ENCODE assay signal across 8 cellular contexts in genomic region chr12:21940972-21941521, GRCh38. TPM values are rescaled to one million over a fixed set of nuclear protein-coding genes. Genes with fewer than 3 reads are reported as not detected.
DNase-seq lines count a peak whose midpoint lies in the region; ATAC-seq lines count a peak whose summit lies in the region.

ABCC9 (minus strand) TSS chr12:21941426; CDS start chr12:21936674, 4,752 bp downstream.

- peak; percentile 11 for DNase-seq in stimulated activated CD4-positive, alpha-beta T cell treated with anti-CD3 and anti-CD28 coated beads, Interleukin-4, amount 100 ng/mL, for 1 hour
- DNase-seq in stimulated activated CD4-positive, alpha-beta T cell treated with anti-CD3 and anti-CD28 coated beads, Interleukin-12 subunit alpha, Interleukin-12 subunit beta, amount 100 ng/mL, for 4 hours, result no peak
- DNase-seq in astrocyte of the hippocampus (ENCODE audit: low read depth, low spot score), result peak; percentile 59
- DNase-seq in skeletal muscle cell (ENCODE audit: low read depth), result no peak
- no peak for DNase-seq in Karpas-422

- H3K27me3 ChIP-seq in iPS-15b (ENCODE audit: control insufficient read depth, insufficient read depth, low read length) (peaks cover 45% of the 10 kb centered on the region), Karpas-422 (ENCODE audit: low read length) (no peaks in the 10 kb centered on the region)

- H3K36me3 ChIP-seq in iPS-15b (ENCODE audit: control insufficient read depth, insufficient read depth, low read length), result no peaks in the 10 kb centered on the region
- H3K36me3 ChIP-seq in Karpas-422 (ENCODE audit: insufficient read depth, low read length), result no peaks in the 10 kb centered on the region

- H3K9me3 ChIP-seq in iPS-15b (ENCODE audit: control insufficient read depth, insufficient read depth, low read length), result no peaks in the 10 kb centered on the region
- peaks cover 1% of the 10 kb centered on the region; the same call in 1 of the 2 replicates for H3K9me3 ChIP-seq in Karpas-422 (ENCODE audit: low read length)

- H3K9ac ChIP-seq in iPS-15b (ENCODE audit: low read depth, low read length) (peak within 1 kb of the TSS; percentile 6), Karpas-422 (ENCODE audit: low read length) (no peak within 1 kb of the TSS)

- H3K27ac ChIP-seq in Karpas-422 (ENCODE audit: low read length), result no peak within 1 kb of the TSS

- H3K4me1 ChIP-seq in iPS-15b (ENCODE audit: control insufficient read depth, insufficient read depth, low read length) (peaks cover 5% of the 10 kb centered on the region), Karpas-422 (ENCODE audit: low read length) (no peaks in the 10 kb centered on the region)

- ATAC-seq in GM18870 (IDR thresholded peaks at IDR 0.05; ENCODE audit: unreplicated experiment) (no peak), HG03460 (IDR thresholded peaks at IDR 0.05; ENCODE audit: unreplicated experiment) (no peak)

- no peaks in the 10 kb centered on the region for H3K9me2 ChIP-seq in Karpas-422 (replicated peaks; ENCODE audit: insufficient read depth, low read length)

- no peak within 1 kb of the TSS for H3K4me2 ChIP-seq in Karpas-422 (ENCODE audit: low read depth, low read length, poor library complexity, severe bottlenecking)

- H4K20me1 ChIP-seq in Karpas-422 (ENCODE audit: insufficient read depth, low read depth, low read length), result no peaks in the 10 kb centered on the region

- H3K79me2 ChIP-seq in Karpas-422 (ENCODE audit: low read length), result no peaks in the 10 kb centered on the region

- H2AFZ ChIP-seq in Karpas-422 (ENCODE audit: low read length), result no peak within 1 kb of the TSS

- H3K4me3 ChIP-seq in iPS-15b (ENCODE audit: low read depth, low read length) (peak within 1 kb of the TSS; percentile 70), skeletal muscle cell (ENCODE audit: low read depth, low read length) (peak within 1 kb of the TSS; percentile 56), Karpas-422 (ENCODE audit: low read length) (no peak within 1 kb of the TSS)

RNA-seq across cellular contexts. Expression of gene ABCC9, which starts in this region (rescaled TPM):
- total RNA-seq in Karpas-422 (2014; rRNA removed; shearing (Covaris generic); ENCODE audit: low replicate concordance), result not detected in 2 replicates

Comparison
In these comparisons a context has a peak if more than half of its experiments do, and no peak if none do; other contexts are left out.
1. DNase-seq: peak in stimulated activated CD4-positive, alpha-beta T cell treated with anti-CD3 and anti-CD28 coated beads, Interleukin-4, amount 100 ng/mL, for 1 hour (single experiment) and astrocyte of the hippocampus (single experiment); none in stimulated activated CD4-positive, alpha-beta T cell treated with anti-CD3 and anti-CD28 coated beads, Interleukin-12 subunit alpha, Interleukin-12 subunit beta, amount 100 ng/mL, for 4 hours (single experiment), skeletal muscle cell (single experiment) and Karpas-422 (single experiment).